In the genomic region with DNA sequence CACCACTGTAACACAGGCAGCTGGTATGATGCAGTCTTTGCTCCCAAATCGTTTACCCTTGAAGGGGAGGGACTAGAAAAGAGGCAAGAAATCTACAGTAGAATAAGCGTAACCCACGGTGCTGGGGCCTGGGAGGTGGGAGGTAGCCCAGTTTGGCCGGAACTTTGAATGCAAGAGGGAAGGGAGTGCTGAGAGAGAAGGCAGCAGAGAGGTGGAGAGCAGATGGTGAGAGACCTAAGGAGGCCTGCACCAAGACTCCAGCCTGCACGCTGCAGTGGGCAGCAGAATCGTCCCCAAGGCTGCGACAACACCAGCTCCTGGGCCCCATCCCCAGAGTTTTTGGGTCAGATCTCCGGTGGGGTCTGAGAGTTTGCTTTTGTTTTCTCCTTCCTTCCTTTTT, we compare ENCODE assay signal across 15 cellular contexts.
DNase-seq lines count a peak whose midpoint lies in the region; TF ChIP-seq lines count a peak whose summit lies in the region.
"Had no signal": no experiment of that assay in that cellular context is flagged by ENCODE, and none has a peak within 500 bp of the region (broad histone marks: within the 10 kb centered on the region; RNA-seq: fewer than 3 reads in every experiment).

No MANE protein-coding gene starts in this region.

- H3K4me3 Mint-ChIP-seq in type B pancreatic cell: no peak overlapping the region
- no peak overlapping the region for H3K4me3 Mint-ChIP-seq in T-helper 2 cell treated with Interferon-gamma antibody and Interleukin-4, amounts not matched to agents 5 μg/mL and 100 μg/mL, for 36 hours
- H3K4me3 Mint-ChIP-seq: CD4-positive, CD25-positive, alpha-beta regulatory T cell; GM23338; H9 had no signal

- DNase-seq in NCI-H82 (lab: John Stamatoyannopoulos, UW): peak; percentile 53
- no peak for DNase-seq in NCI-H82 treated with DMSO at 0.1 percent for 48 hours (lab: John Stamatoyannopoulos, UW; ENCODE audit: unreplicated experiment)
- DNase-seq in G401 (ENCODE audit: low spot score): peak; percentile 68
- peak; percentile 52 for DNase-seq in cerebellum (ENCODE audit: low spot score)
- no peak for DNase-seq in type B pancreatic cell (ENCODE audit: extremely low spot score, unreplicated experiment)
- DNase-seq in T-helper 2 cell treated with Interferon-gamma antibody and Interleukin-4, amounts not matched to agents 5 μg/mL and 100 μg/mL, for 36 hours (ENCODE audit: low spot score): no peak
- no peak for DNase-seq in stimulated activated CD4-positive, alpha-beta T cell treated with anti-CD3 and anti-CD28 coated beads, Interleukin-15, amount 100 ng/mL, for 24 hours
- DNase-seq: ACHN; CD4-positive, CD25-positive, alpha-beta regulatory T cell; DMS153; DMS79 treated with DMSO at 0.1 percent for 48 hours; EL; GDM1; H9 had no signal

- TF ChIP-seq CTCF in type B pancreatic cell (conservative IDR thresholded peaks at IDR 0.05): no peak

- no peaks in the 10 kb centered on the region for H3K27me3 Mint-ChIP-seq in type B pancreatic cell
- no peaks in the 10 kb centered on the region for H3K27me3 Mint-ChIP-seq in T-helper 2 cell treated with Interferon-gamma antibody and Interleukin-4, amounts not matched to agents 5 μg/mL and 100 μg/mL, for 36 hours (ENCODE audit: low read depth)
- H3K27me3 Mint-ChIP-seq: CD4-positive, CD25-positive, alpha-beta regulatory T cell had no signal

- in situ Hi-C loops in G401 (cut with HindIII; ENCODE audit: low sequenced_read_pairs): no loop called here

- H3K27ac Mint-ChIP-seq in type B pancreatic cell: peak overlapping the region; percentile 17
- H3K27ac Mint-ChIP-seq in T-helper 2 cell treated with Interferon-gamma antibody and Interleukin-4, amounts not matched to agents 5 μg/mL and 100 μg/mL, for 36 hours: no peak overlapping the region
- H3K27ac Mint-ChIP-seq: CD4-positive, CD25-positive, alpha-beta regulatory T cell; GM23338 had no signal

- no peaks in the 10 kb centered on the region for H3K9me3 Mint-ChIP-seq in type B pancreatic cell
- peaks cover 11% of the 10 kb centered on the region for H3K9me3 Mint-ChIP-seq in T-helper 2 cell treated with Interferon-gamma antibody and Interleukin-4, amounts not matched to agents 5 μg/mL and 100 μg/mL, for 36 hours
- H3K9me3 Mint-ChIP-seq: GM23338, H9 had no signal

- H3K36me3 Mint-ChIP-seq in type B pancreatic cell: no peaks in the 10 kb centered on the region
- H3K36me3 Mint-ChIP-seq in T-helper 2 cell treated with Interferon-gamma antibody and Interleukin-4, amounts not matched to agents 5 μg/mL and 100 μg/mL, for 36 hours (ENCODE audit: low read depth): no peaks in the 10 kb centered on the region
- H3K36me3 Mint-ChIP-seq: CD4-positive, CD25-positive, alpha-beta regulatory T cell had no signal

- peaks cover 8% of the 10 kb centered on the region for H3K4me1 Mint-ChIP-seq in type B pancreatic cell (ENCODE audit: unreplicated experiment)
- no peaks in the 10 kb centered on the region for H3K4me1 Mint-ChIP-seq in T-helper 2 cell treated with Interferon-gamma antibody and Interleukin-4, amounts not matched to agents 5 μg/mL and 100 μg/mL, for 36 hours (ENCODE audit: low read depth)
- H3K4me1 Mint-ChIP-seq: CD4-positive, CD25-positive, alpha-beta regulatory T cell had no signal

Comparison
In these comparisons a context has a peak if more than half of its experiments do, and no peak if none do; other contexts are left out.
1. DNase-seq: peak in NCI-H82 (single experiment), G401 (single experiment) and cerebellum (single experiment); none in NCI-H82 treated with DMSO at 0.1 percent for 48 hours (single experiment), type B pancreatic cell (single experiment), T-helper 2 cell treated with Interferon-gamma antibody and Interleukin-4, amounts not matched to agents 5 μg/mL and 100 μg/mL, for 36 hours (single experiment) and stimulated activated CD4-positive, alpha-beta T cell treated with anti-CD3 and anti-CD28 coated beads, Interleukin-15, amount 100 ng/mL, for 24 hours (single experiment).